9 cellular contexts compared by ENCODE assay signal in the genomic region with DNA sequence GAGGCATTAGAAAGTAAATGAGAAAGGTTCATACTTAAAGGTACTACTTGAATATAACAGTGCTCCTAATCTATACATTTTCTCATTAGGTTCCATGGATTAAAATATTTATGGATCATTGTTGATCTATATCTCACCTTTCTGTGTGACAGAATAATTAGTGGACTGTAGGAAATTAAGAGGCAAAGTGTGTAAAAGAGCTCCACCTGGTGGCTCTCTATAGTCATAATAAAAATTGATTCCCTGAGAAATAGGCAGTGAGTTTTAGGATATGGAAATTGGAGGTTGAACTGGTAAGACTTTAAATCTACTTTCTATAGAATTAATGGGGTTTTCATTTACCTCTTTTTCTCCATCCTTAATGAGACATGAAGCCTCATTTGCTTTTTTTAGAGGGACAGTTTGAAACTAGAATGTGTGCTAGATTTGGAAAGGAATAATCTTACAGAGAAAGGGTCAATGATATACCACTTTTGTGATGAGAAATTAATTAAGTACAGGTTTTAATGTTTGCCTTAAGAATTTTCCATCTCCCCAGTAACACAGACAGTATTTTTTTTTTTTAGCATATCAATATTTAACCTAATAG. TPM values are rescaled to one million over a fixed set of nuclear protein-coding genes. Genes with fewer than 3 reads are reported as not detected.
DNase-seq lines count a peak whose midpoint lies in the region; ATAC-seq and TF ChIP-seq lines count a peak whose summit lies in the region.
"Had no signal": no experiment of that assay in that cellular context is flagged by ENCODE, and none has a peak within 500 bp of the region (broad histone marks: within the 10 kb centered on the region; RNA-seq: fewer than 3 reads in every experiment).

No MANE protein-coding gene starts in this region.

- CTCF ChIA-PET in CD4-positive, alpha-beta T cell (lab: Charles Lee), result interaction anchor here (0.5 to 1.6 kb wide), 6 partner anchors 9 to 124 kb away, joined by 3 to 10 read pairs (median 4); partner anchors contain the start of genes DERA and STRAP

- 0 out of 2 replicates have a peak, but pooled peaks cover 3% of the 10 kb centered on the region for H3K79me2 ChIP-seq in MM.1S (ENCODE audit: low read length)

- no peaks in the 10 kb centered on the region for H3K27me3 Mint-ChIP-seq in CD4-positive, alpha-beta T cell

- no peaks in the 10 kb centered on the region for H3K27me3 ChIP-seq in CD4-positive, alpha-beta T cell (ENCODE audit: control insufficient read depth, insufficient read depth, low read length)
- H3K27me3 ChIP-seq in MM.1S (replicated peaks; ENCODE audit: insufficient read depth, low read length) (no peaks in the 10 kb centered on the region), lung (ENCODE audit: control insufficient read depth, insufficient read depth) (no peaks in the 10 kb centered on the region)
- H3K27me3 ChIP-seq: SJSA1 had no signal

- DNase-seq in CD4-positive, alpha-beta T cell, result no peak
- DNase-seq in MM.1S, result peak; percentile 27
- DNase-seq in astrocyte of the hippocampus (ENCODE audit: low read depth, low spot score), result peak; percentile 33
- no peak for DNase-seq in lung (ENCODE audit: low spot score)
- no peak for DNase-seq in GM19240 (ENCODE audit: insufficient read length, low spot score)
- no peak for DNase-seq in activated naive CD4-positive, alpha-beta T cell treated with Interleukin-2 at 50 U/mL for 16 hours

- peaks cover 5% of the 10 kb centered on the region; the same call in 1 of the 2 replicates for H3F3A ChIP-seq in MM.1S (ENCODE audit: insufficient read depth, low read length)

- intact Hi-C loops in CD4-positive, alpha-beta T cell (cut with DNase I, micrococcal nuclease), result loop anchor here (1.0 to 2.0 kb wide), 2 partner anchors 309 kb away; no protein-coding TSS in a partner anchor

- no peak overlapping the region for H3K4me2 ChIP-seq in MM.1S (ENCODE audit: low read depth, low read length)

- TF ChIP-seq CTCF in CD4-positive, alpha-beta T cell (IDR thresholded peaks at IDR 0.05), result peak; percentile 88
- TF ChIP-seq CTCF in MM.1S (IDR thresholded peaks at IDR 0.05; ENCODE audit: low read length), result peak; percentile 68
- peak; percentile 44 for TF ChIP-seq CTCF in lung (IDR thresholded peaks at IDR 0.05; ENCODE audit: control extremely low read depth, extremely low read depth)

- H3K4me3 ChIP-seq in MM.1S (ENCODE audit: low read length) (no peak overlapping the region), lung (no peak overlapping the region)
- H3K4me3 ChIP-seq: SJSA1 had no signal

- peaks cover 5% of the 10 kb centered on the region; the same call in 1 of the 2 replicates for H3K36me3 ChIP-seq in MM.1S (replicated peaks; ENCODE audit: insufficient read depth, low read length)
- H3K36me3 ChIP-seq in lung (ENCODE audit: control insufficient read depth in 2 of 2, insufficient read depth in 2 of 2, low read length in 2 of 2), result peaks cover 11 to 27% of the 10 kb centered on the region in 2 donors

- H3K27ac ChIP-seq in CD4-positive, alpha-beta T cell (ENCODE audit: low read depth, low read length), result no peak overlapping the region
- H3K27ac ChIP-seq in MM.1S (ENCODE audit: low read length), result no peak overlapping the region
- H3K27ac ChIP-seq in lung (ENCODE audit: low read depth in 1 of 2, low read length in 1 of 2), result no peak overlapping the region
- H3K27ac ChIP-seq: SJSA1 had no signal

- peak overlapping the region; percentile 32 for H3K27ac Mint-ChIP-seq in CD4-positive, alpha-beta T cell

- H4K20me1 ChIP-seq in MM.1S (ENCODE audit: insufficient read depth, low read length), result peaks cover 5% of the 10 kb centered on the region; the same call in 1 of the 2 replicates

- H3K9me3 ChIP-seq in CD4-positive, alpha-beta T cell (ENCODE audit: control insufficient read depth, low read length), result no peaks in the 10 kb centered on the region
- H3K9me3 ChIP-seq in MM.1S (replicated peaks; ENCODE audit: insufficient read depth, low read length) (no peaks in the 10 kb centered on the region), lung (ENCODE audit: control insufficient read depth in 2 of 2, insufficient read depth in 1 of 2, low read length in 1 of 2) (no peaks in the 10 kb centered on the region)
- H3K9me3 ChIP-seq: SJSA1 had no signal

- H2AFZ ChIP-seq in MM.1S (ENCODE audit: low read length), result no peak overlapping the region

- H3K36me3 Mint-ChIP-seq in CD4-positive, alpha-beta T cell (ENCODE audit: low read depth), result peaks cover 63% of the 10 kb centered on the region

- H3K9me2 ChIP-seq in MM.1S (replicated peaks; ENCODE audit: insufficient read depth, low read length), result no peaks in the 10 kb centered on the region

- H3K4me3 Mint-ChIP-seq in CD4-positive, alpha-beta T cell, result no peak overlapping the region

- ATAC-seq in CD4-positive, alpha-beta T cell (ENCODE audit: poor library complexity), result peak; percentile 62
- ATAC-seq in GM18508 (IDR thresholded peaks at IDR 0.05; ENCODE audit: insufficient read depth, unreplicated experiment), result peak; percentile 58
- ATAC-seq in lung (ENCODE audit: insufficient read depth, low FRiP score), result peak; percentile 66
- no peak for ATAC-seq in HG03521 (IDR thresholded peaks at IDR 0.05; ENCODE audit: unreplicated experiment)

- POLR2A ChIA-PET in CD4-positive, alpha-beta T cell (lab: Charles Lee), result interaction anchor here (1.3 to 3.2 kb wide), 2 partner anchors 11 to 367 kb away, joined by 3 to 18 read pairs; partner anchors contain the start of gene DERA

- no peak overlapping the region for H3K9ac ChIP-seq in MM.1S (ENCODE audit: low read length)

- peaks cover 7% of the 10 kb centered on the region for H3K4me1 Mint-ChIP-seq in CD4-positive, alpha-beta T cell (ENCODE audit: low read depth)

- H3K9me3 Mint-ChIP-seq in CD4-positive, alpha-beta T cell, result no peaks in the 10 kb centered on the region

- H3K4me1 ChIP-seq in MM.1S (ENCODE audit: low read length) (no peaks in the 10 kb centered on the region), lung (ENCODE audit: control insufficient read depth in 2 of 2, insufficient read depth in 2 of 2, low read length in 2 of 2) (no peaks in the 10 kb centered on the region)
- H3K4me1 ChIP-seq: SJSA1 had no signal

RNA-seq across cellular contexts. Expression of gene DERA, which starts 11.8 kb away (rescaled TPM):
- total RNA-seq in CD4-positive, alpha-beta T cell, result 1 to 10 TPM; 6.2 to 7.2 TPM
- 10 to 100 TPM; 36.8 to 44.2 TPM for total RNA-seq in lung
- polyA plus RNA-seq in lung, result 10 to 100 TPM; 31.0 to 32.8 TPM

RNA-seq across cellular contexts. Expression of gene STRAP, which starts 17.2 kb away (rescaled TPM):
- total RNA-seq in CD4-positive, alpha-beta T cell, result 100 to 1,000 TPM; 138 to 140 TPM
- total RNA-seq in lung, result 10 to 100 TPM; 53.8 to 88.5 TPM
- 10 to 100 TPM; 79.0 to 86.3 TPM for polyA plus RNA-seq in lung

Comparison
In these comparisons a context has a peak if more than half of its experiments do, and no peak if none do; other contexts are left out.
1. DNase-seq: peak in MM.1S (single experiment) and astrocyte of the hippocampus (single experiment); none in CD4-positive, alpha-beta T cell (0 of 10), lung (single experiment), GM19240 (single experiment) and activated naive CD4-positive, alpha-beta T cell treated with Interleukin-2 at 50 U/mL for 16 hours (single experiment).
2. RNA of gene DERA, which starts 11.8 kb away (total RNA-seq): 36.8 to 44.2 TPM in lung; 6.2 to 7.2 TPM in CD4-positive, alpha-beta T cell; every median in the first group is over 4 times any median in the second.
3. Peak in every context shown above with its lines, with median percentiles within 50 percentile points of each other: CTCF ChIP-seq.